ENCODE assay signal across 26 cellular contexts in genomic region chr2:50551018-50551726, GRCh38.
"Had no signal": no experiment of that assay in that cellular context is flagged by ENCODE, and none has a peak within 500 bp of the region (broad histone marks: within the 10 kb centered on the region; RNA-seq: fewer than 3 reads in every experiment).

No MANE protein-coding gene starts in this region.

- ATAC-seq: foreskin keratinocyte; gastroesophageal sphincter; naive thymus-derived CD4-positive, alpha-beta T cell; stimulated activated memory B cell treated with anti-CD40 and anti-IgM and Interleukin-4, amounts not matched to agents 10 μg/mL and 1 μg/mL and 100 μg/mL, for 72 hours had no signal

- DNase-seq: dermis blood vessel endothelial cell; effector memory CD4-positive, alpha-beta T cell; foreskin keratinocyte; hypothalamus; immature natural killer cell; islet precursor cell; mesenchymal stem cell; midbrain; naive thymus-derived CD4-positive, alpha-beta T cell; right cardiac atrium; spleen; stimulated activated CD4-positive, alpha-beta T cell treated with anti-CD3 and anti-CD28 coated beads, Interleukin-4, amount 100 ng/mL, for 4 hours had no signal

- H3K4me3 Mint-ChIP-seq: immature natural killer cell; naive thymus-derived CD4-positive, alpha-beta T cell; nephron; neural progenitor cell; stimulated activated memory B cell treated with anti-CD40 and anti-IgM and Interleukin-4, amounts not matched to agents 10 μg/mL and 1 μg/mL and 100 μg/mL, for 72 hours; stimulated activated naive CD8-positive, alpha-beta T cell treated with anti-CD3 and anti-CD28 coated beads, Interleukin-15, Interleukin-2, amounts not matched to agents 100 ng/mL and 50 ng/mL, for 24 hours had no signal

- H3K9me3 ChIP-seq: esophagus muscularis mucosa, gastroesophageal sphincter, prostate gland, spleen, thoracic aorta, tibial nerve, upper lobe of left lung had no signal

- H3K9ac ChIP-seq: neural progenitor cell had no signal

- H2AFZ ChIP-seq: neural progenitor cell had no signal

- H3K27ac Mint-ChIP-seq: immature natural killer cell; naive thymus-derived CD4-positive, alpha-beta T cell; neural progenitor cell; stimulated activated memory B cell treated with anti-CD40 and anti-IgM and Interleukin-4, amounts not matched to agents 10 μg/mL and 1 μg/mL and 100 μg/mL, for 72 hours; stimulated activated naive CD8-positive, alpha-beta T cell treated with anti-CD3 and anti-CD28 coated beads, Interleukin-15, Interleukin-2, amounts not matched to agents 100 ng/mL and 50 ng/mL, for 24 hours had no signal

- H3K4me2 ChIP-seq: neural progenitor cell had no signal

- H3K4me3 ChIP-seq: coronary artery, esophagus muscularis mucosa, gastroesophageal sphincter, neural progenitor cell, prostate gland, skin epidermis, spleen, thoracic aorta, tibial nerve, upper lobe of left lung had no signal

- H3K4me1 Mint-ChIP-seq: immature natural killer cell; naive thymus-derived CD4-positive, alpha-beta T cell; neural progenitor cell; stimulated activated memory B cell treated with anti-CD40 and anti-IgM and Interleukin-4, amounts not matched to agents 10 μg/mL and 1 μg/mL and 100 μg/mL, for 72 hours had no signal

- H3K27me3 Mint-ChIP-seq: naive thymus-derived CD4-positive, alpha-beta T cell; stimulated activated memory B cell treated with anti-CD40 and anti-IgM and Interleukin-4, amounts not matched to agents 10 μg/mL and 1 μg/mL and 100 μg/mL, for 72 hours; stimulated activated naive CD8-positive, alpha-beta T cell treated with anti-CD3 and anti-CD28 coated beads, Interleukin-15, Interleukin-2, amounts not matched to agents 100 ng/mL and 50 ng/mL, for 24 hours had no signal

- H3K27ac ChIP-seq: coronary artery, esophagus muscularis mucosa, foreskin keratinocyte, gastroesophageal sphincter, neural progenitor cell, prostate gland, skin epidermis, spleen, thoracic aorta, tibial nerve, upper lobe of left lung had no signal

- H3K36me3 Mint-ChIP-seq: naive thymus-derived CD4-positive, alpha-beta T cell; neural progenitor cell; stimulated activated memory B cell treated with anti-CD40 and anti-IgM and Interleukin-4, amounts not matched to agents 10 μg/mL and 1 μg/mL and 100 μg/mL, for 72 hours had no signal

- H3K36me3 ChIP-seq: esophagus muscularis mucosa, gastroesophageal sphincter, neural progenitor cell, prostate gland, spleen, thoracic aorta, tibial nerve, upper lobe of left lung had no signal

- H3K27me3 ChIP-seq: esophagus muscularis mucosa, foreskin keratinocyte, gastroesophageal sphincter, neural progenitor cell, spleen, tibial nerve, upper lobe of left lung had no signal

- H3K9me3 Mint-ChIP-seq: nephron; neural progenitor cell; stimulated activated memory B cell treated with anti-CD40 and anti-IgM and Interleukin-4, amounts not matched to agents 10 μg/mL and 1 μg/mL and 100 μg/mL, for 72 hours; stimulated activated naive CD8-positive, alpha-beta T cell treated with anti-CD3 and anti-CD28 coated beads, Interleukin-15, Interleukin-2, amounts not matched to agents 100 ng/mL and 50 ng/mL, for 24 hours had no signal

- H3K4me1 ChIP-seq: esophagus muscularis mucosa, gastroesophageal sphincter, prostate gland, spleen, tibial nerve, upper lobe of left lung had no signal

- FAIRE-seq: endothelial cell of umbilical vein, urothelium cell line had no signal
